1 cellular context compared by ENCODE assay signal in the genomic region with DNA sequence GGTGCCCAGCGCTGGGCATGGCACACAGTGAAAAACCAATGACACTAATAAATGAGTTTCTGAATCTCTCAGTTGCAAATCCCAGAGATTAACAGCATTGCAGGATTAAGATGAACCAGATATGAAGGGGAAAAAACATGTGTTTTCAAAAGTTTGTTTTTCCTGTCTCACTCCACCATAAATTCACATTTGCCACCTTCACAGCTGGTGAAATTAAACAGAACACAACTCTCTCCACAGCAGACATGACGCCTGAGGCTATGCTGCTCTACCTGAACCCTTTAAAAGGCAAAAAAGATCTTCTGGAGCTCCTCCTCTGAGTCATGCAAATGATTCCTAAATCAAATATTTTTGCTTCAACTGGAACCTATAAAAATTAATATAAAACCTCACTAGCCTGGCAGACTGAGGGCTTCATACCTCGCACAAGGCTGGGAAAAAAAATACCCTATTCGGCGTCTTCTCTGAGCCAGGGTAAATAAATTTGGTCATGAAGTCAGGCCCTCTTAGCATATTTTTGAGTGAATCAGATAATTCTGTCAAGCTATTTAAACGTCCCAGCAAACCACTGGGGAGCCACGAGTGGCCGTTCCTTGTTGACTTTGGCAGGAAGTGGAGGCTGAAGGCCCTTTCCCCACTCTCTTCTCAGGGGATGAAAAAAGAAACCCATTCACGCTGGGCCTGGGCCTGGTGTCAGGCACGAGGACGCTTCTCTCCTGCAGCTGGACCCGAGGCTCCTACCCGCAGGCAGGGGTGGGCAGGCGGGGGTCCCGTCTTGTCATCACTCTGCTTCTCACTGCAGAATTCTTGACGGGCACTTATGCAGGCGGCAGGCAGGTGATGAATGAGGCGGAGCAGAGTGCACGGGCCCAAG.
TF ChIP-seq lines count a peak whose summit lies in the region.

No MANE protein-coding gene starts in this region.

TF ChIP-seq in HepG2, 621 proteins besides CTCF, POLR2A, EP300 and RAD21:
- TF ChIP-seq, protein P1, sequence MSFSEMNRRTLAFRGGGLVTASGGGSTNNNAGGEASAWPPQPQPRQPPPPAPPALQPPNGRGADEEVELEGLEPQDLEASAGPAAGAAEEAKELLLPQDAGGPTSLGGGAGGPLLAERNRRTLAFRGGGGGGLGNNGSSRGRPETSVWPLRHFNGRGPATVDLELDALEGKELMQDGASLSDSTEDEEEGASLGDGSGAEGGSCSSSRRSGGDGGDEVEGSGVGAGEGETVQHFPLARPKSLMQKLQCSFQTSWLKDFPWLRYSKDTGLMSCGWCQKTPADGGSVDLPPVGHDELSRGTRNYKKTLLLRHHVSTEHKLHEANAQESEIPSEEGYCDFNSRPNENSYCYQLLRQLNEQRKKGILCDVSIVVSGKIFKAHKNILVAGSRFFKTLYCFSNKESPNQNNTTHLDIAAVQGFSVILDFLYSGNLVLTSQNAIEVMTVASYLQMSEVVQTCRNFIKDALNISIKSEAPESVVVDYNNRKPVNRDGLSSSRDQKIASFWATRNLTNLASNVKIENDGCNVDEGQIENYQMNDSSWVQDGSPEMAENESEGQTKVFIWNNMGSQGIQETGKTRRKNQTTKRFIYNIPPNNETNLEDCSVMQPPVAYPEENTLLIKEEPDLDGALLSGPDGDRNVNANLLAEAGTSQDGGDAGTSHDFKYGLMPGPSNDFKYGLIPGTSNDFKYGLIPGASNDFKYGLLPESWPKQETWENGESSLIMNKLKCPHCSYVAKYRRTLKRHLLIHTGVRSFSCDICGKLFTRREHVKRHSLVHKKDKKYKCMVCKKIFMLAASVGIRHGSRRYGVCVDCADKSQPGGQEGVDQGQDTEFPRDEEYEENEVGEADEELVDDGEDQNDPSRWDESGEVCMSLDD (CRISPR knock-in tag; IDR thresholded peaks at IDR 0.05; ENCODE audit: borderline replicate concordance): no peak
- TF ChIP-seq SPEN (CRISPR knock-in tag; IDR thresholded peaks at IDR 0.05; ENCODE audit: low read depth) (no peak), ZNF225 (CRISPR knock-in tag; IDR thresholded peaks at IDR 0.05) (no peak), PAF1 (CRISPR knock-in tag; IDR thresholded peaks at IDR 0.05) (no peak), ZBTB38 (CRISPR knock-in tag; IDR thresholded peaks at IDR 0.05) (no peak), NCOR1 (IDR thresholded peaks at IDR 0.05; ENCODE audit: borderline replicate concordance, low read length) (no peak), EEA1 (CRISPR knock-in tag; IDR thresholded peaks at IDR 0.05; ENCODE audit: borderline replicate concordance) (no peak), ZNF703 (CRISPR knock-in tag; IDR thresholded peaks at IDR 0.05; ENCODE audit: borderline replicate concordance) (no peak), SP2 (CRISPR knock-in tag; IDR thresholded peaks at IDR 0.05) (no peak), ZNF317 (CRISPR knock-in tag; IDR thresholded peaks at IDR 0.05) (no peak), TOE1 (CRISPR knock-in tag; IDR thresholded peaks at IDR 0.05) (no peak), ZNF136 (CRISPR knock-in tag; IDR thresholded peaks at IDR 0.05; ENCODE audit: low read depth) (no peak), HNF4A (CRISPR knock-in tag; IDR thresholded peaks at IDR 0.05) (no peak)
- TF ChIP-seq, protein P2, sequence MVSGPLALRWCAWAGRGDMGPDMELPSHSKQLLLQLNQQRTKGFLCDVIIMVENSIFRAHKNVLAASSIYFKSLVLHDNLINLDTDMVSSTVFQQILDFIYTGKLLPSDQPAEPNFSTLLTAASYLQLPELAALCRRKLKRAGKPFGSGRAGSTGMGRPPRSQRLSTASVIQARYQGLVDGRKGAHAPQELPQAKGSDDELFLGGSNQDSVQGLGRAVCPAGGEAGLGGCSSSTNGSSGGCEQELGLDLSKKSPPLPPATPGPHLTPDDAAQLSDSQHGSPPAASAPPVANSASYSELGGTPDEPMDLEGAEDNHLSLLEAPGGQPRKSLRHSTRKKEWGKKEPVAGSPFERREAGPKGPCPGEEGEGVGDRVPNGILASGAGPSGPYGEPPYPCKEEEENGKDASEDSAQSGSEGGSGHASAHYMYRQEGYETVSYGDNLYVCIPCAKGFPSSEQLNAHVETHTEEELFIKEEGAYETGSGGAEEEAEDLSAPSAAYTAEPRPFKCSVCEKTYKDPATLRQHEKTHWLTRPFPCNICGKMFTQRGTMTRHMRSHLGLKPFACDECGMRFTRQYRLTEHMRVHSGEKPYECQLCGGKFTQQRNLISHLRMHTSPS (CRISPR knock-in tag; IDR thresholded peaks at IDR 0.05; ENCODE audit: low read depth): no peak
- TF ChIP-seq, protein P3, sequence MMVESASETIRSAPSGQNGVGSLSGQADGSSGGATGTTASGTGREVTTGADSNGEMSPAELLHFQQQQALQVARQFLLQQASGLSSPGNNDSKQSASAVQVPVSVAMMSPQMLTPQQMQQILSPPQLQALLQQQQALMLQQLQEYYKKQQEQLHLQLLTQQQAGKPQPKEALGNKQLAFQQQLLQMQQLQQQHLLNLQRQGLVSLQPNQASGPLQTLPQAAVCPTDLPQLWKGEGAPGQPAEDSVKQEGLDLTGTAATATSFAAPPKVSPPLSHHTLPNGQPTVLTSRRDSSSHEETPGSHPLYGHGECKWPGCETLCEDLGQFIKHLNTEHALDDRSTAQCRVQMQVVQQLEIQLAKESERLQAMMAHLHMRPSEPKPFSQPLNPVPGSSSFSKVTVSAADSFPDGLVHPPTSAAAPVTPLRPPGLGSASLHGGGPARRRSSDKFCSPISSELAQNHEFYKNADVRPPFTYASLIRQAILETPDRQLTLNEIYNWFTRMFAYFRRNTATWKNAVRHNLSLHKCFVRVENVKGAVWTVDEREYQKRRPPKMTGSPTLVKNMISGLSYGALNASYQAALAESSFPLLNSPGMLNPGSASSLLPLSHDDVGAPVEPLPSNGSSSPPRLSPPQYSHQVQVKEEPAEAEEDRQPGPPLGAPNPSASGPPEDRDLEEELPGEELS (CRISPR knock-in tag; IDR thresholded peaks at IDR 0.05): no peak
- TF ChIP-seq, protein P4, sequence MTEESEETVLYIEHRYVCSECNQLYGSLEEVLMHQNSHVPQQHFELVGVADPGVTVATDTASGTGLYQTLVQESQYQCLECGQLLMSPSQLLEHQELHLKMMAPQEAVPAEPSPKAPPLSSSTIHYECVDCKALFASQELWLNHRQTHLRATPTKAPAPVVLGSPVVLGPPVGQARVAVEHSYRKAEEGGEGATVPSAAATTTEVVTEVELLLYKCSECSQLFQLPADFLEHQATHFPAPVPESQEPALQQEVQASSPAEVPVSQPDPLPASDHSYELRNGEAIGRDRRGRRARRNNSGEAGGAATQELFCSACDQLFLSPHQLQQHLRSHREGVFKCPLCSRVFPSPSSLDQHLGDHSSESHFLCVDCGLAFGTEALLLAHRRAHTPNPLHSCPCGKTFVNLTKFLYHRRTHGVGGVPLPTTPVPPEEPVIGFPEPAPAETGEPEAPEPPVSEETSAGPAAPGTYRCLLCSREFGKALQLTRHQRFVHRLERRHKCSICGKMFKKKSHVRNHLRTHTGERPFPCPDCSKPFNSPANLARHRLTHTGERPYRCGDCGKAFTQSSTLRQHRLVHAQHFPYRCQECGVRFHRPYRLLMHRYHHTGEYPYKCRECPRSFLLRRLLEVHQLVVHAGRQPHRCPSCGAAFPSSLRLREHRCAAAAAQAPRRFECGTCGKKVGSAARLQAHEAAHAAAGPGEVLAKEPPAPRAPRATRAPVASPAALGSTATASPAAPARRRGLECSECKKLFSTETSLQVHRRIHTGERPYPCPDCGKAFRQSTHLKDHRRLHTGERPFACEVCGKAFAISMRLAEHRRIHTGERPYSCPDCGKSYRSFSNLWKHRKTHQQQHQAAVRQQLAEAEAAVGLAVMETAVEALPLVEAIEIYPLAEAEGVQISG (CRISPR knock-in tag; IDR thresholded peaks at IDR 0.05): no peak
- TF ChIP-seq, protein P5, sequence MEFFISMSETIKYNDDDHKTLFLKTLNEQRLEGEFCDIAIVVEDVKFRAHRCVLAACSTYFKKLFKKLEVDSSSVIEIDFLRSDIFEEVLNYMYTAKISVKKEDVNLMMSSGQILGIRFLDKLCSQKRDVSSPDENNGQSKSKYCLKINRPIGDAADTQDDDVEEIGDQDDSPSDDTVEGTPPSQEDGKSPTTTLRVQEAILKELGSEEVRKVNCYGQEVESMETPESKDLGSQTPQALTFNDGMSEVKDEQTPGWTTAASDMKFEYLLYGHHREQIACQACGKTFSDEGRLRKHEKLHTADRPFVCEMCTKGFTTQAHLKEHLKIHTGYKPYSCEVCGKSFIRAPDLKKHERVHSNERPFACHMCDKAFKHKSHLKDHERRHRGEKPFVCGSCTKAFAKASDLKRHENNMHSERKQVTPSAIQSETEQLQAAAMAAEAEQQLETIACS (CRISPR knock-in tag; IDR thresholded peaks at IDR 0.05): no peak
- TF ChIP-seq, protein P6, sequence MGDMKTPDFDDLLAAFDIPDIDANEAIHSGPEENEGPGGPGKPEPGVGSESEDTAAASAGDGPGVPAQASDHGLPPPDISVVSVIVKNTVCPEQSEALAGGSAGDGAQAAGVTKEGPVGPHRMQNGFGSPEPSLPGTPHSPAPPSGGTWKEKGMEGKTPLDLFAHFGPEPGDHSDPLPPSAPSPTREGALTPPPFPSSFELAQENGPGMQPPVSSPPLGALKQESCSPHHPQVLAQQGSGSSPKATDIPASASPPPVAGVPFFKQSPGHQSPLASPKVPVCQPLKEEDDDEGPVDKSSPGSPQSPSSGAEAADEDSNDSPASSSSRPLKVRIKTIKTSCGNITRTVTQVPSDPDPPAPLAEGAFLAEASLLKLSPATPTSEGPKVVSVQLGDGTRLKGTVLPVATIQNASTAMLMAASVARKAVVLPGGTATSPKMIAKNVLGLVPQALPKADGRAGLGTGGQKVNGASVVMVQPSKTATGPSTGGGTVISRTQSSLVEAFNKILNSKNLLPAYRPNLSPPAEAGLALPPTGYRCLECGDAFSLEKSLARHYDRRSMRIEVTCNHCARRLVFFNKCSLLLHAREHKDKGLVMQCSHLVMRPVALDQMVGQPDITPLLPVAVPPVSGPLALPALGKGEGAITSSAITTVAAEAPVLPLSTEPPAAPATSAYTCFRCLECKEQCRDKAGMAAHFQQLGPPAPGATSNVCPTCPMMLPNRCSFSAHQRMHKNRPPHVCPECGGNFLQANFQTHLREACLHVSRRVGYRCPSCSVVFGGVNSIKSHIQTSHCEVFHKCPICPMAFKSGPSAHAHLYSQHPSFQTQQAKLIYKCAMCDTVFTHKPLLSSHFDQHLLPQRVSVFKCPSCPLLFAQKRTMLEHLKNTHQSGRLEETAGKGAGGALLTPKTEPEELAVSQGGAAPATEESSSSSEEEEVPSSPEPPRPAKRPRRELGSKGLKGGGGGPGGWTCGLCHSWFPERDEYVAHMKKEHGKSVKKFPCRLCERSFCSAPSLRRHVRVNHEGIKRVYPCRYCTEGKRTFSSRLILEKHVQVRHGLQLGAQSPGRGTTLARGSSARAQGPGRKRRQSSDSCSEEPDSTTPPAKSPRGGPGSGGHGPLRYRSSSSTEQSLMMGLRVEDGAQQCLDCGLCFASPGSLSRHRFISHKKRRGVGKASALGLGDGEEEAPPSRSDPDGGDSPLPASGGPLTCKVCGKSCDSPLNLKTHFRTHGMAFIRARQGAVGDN (CRISPR knock-in tag; IDR thresholded peaks at IDR 0.05): no peak
TF ChIP-seq in HepG2: peak in this region for 0.
